Comparison of ENCODE assay signal across 1 cellular context in the genomic region with DNA sequence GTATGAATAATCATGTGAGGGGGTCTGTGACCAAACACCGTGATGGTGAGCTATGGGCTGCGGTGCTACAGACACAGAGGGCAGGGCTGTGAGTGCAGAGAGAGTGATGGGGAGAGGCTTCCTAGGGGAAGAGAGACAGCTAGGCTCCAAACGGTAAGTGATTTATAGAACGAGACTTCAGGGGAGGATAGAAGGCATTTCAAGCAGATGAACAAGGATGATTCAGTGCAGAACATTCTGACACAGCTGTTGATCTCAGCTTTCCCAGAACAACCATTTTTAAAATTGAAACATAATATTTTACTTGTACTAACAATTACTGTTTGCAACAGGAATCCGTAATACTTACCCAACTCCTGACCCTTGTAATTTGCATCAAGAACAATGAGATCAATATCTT.
TF ChIP-seq lines count a peak whose summit lies in the region.

No MANE protein-coding gene starts in this region.

TF ChIP-seq in IMR-90, 13 proteins besides CTCF, POLR2A, EP300 and RAD21:
- TF ChIP-seq, protein P1, sequence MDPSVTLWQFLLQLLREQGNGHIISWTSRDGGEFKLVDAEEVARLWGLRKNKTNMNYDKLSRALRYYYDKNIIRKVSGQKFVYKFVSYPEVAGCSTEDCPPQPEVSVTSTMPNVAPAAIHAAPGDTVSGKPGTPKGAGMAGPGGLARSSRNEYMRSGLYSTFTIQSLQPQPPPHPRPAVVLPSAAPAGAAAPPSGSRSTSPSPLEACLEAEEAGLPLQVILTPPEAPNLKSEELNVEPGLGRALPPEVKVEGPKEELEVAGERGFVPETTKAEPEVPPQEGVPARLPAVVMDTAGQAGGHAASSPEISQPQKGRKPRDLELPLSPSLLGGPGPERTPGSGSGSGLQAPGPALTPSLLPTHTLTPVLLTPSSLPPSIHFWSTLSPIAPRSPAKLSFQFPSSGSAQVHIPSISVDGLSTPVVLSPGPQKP (IDR thresholded peaks at IDR 0.05; ENCODE audit: borderline replicate concordance, low read depth, low read length): no peak
- no peak for TF ChIP-seq MAZ (IDR thresholded peaks at IDR 0.05; ENCODE audit: borderline replicate concordance, low read depth, low read length)
- TF ChIP-seq FOS (IDR thresholded peaks at IDR 0.05; ENCODE audit: low read depth, low read length): no peak
- no peak for TF ChIP-seq CEBPB (IDR thresholded peaks at IDR 0.05; ENCODE audit: low read depth, low read length)
- TF ChIP-seq, protein P2, sequence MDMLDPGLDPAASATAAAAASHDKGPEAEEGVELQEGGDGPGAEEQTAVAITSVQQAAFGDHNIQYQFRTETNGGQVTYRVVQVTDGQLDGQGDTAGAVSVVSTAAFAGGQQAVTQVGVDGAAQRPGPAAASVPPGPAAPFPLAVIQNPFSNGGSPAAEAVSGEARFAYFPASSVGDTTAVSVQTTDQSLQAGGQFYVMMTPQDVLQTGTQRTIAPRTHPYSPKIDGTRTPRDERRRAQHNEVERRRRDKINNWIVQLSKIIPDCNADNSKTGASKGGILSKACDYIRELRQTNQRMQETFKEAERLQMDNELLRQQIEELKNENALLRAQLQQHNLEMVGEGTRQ (IDR thresholded peaks at IDR 0.05; ENCODE audit: low read depth, low read length): no peak
- no peak for TF ChIP-seq RCOR1 (IDR thresholded peaks at IDR 0.05; ENCODE audit: insufficient replicate concordance, low read length)
- no peak for TF ChIP-seq SMC3 (IDR thresholded peaks at IDR 0.05; ENCODE audit: low read depth, low read length)
- TF ChIP-seq NFE2L2 (IDR thresholded peaks at IDR 0.05; ENCODE audit: low read depth, low read length): no peak
